22 cellular contexts compared by ENCODE assay signal in the genomic region with DNA sequence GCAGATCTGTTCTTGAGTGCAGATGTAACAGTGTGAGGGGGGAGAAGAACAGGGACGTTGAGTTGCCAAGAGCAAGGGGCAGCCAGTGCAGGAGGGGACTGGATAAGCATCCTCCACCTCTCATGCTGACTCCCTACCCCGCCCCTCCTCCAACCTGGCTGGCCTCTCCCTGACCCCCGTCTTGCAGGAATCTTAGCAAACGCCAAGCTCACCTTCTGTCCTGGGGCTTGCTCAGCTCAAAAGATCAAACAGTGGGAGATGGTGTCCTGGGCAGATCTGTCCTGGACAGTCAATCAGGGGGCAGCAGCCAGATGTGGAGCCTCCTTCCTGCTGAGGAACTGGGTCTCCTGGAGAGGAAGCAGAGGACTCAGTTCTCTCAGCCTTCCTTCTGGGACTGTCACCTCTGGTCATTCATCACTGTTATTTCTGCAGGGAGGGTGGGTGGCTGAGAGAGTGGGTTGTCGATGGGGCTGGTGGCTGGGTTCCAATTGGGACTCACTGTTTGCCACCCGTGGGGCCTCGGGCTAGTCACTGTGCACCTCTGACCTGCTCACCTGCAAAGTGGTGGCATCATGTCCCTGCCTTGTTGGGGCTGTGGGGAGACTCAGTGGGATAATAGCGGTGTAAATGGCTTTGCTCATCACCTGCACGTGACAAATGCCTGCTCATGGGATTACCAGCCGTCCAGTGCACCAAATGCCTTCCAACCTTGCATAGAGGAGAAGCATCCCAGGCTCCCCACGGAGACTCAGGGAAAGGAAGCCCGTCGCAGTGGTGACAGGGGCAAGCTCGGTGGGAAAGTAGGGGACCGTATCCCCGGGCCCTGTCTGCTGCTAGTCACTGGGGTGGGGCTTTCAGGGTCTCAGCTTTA.
"Had no signal": no experiment of that assay in that cellular context is flagged by ENCODE, and none has a peak within 500 bp of the region (broad histone marks: within the 10 kb centered on the region; RNA-seq: fewer than 3 reads in every experiment).

No MANE protein-coding gene starts in this region.

- H3K4me3 Mint-ChIP-seq: activated naive CD8-positive, alpha-beta T cell treated with anti-CD3 and anti-CD28 coated beads for 36 hours; activated T-helper 17 cell treated with anti-CD3 and anti-CD28 coated beads, Interleukin-2, amount 50 U/mL, for 72 hours; immature natural killer cell; natural killer cell treated with Interleukin-12 subunit alpha and Interleukin-12 subunit beta and Interleukin-15 and Interleukin-18, amount 100 ng/mL, for 72 hours had no signal

- ATAC-seq: activated T-helper 17 cell treated with anti-CD3 and anti-CD28 coated beads, Interleukin-2, amount 50 U/mL, for 72 hours; esophagus mucosa; gastrocnemius medialis; heart left ventricle; right cardiac atrium; stimulated activated naive CD8-positive, alpha-beta T cell treated with anti-CD3 and anti-CD28 coated beads, Interleukin-15, Interleukin-2, amounts not matched to agents 100 U/mL and 50 U/mL, for 24 hours had no signal

- H3K4me3 ChIP-seq: gastrocnemius medialis, heart left ventricle, prostate gland, tibial artery had no signal

- H3K27ac ChIP-seq: gastrocnemius medialis, heart left ventricle, prostate gland, tibial artery had no signal

- DNase-seq: activated CD4-positive, alpha-beta T cell treated with anti-CD3 and anti-CD28 coated beads, Interleukin-2, amount 50 U/mL, for 4 hours; activated naive CD4-positive, alpha-beta T cell; activated naive CD8-positive, alpha-beta T cell treated with anti-CD3 and anti-CD28 coated beads for 36 hours; activated T-cell treated with anti-CD3 and anti-CD28 coated beads, Interleukin-2, amount 50 U/mL, for 1 hour; amygdala; caudate nucleus; gastrocnemius medialis; heart left ventricle; immature natural killer cell; occipital lobe; right cardiac atrium; stimulated activated CD4-positive, alpha-beta T cell treated with anti-CD3 and anti-CD28 coated beads, Interleukin-2, amount 100 ng/mL, for 24 hours; stimulated activated naive CD8-positive, alpha-beta T cell treated with anti-CD3 and anti-CD28 coated beads, Interleukin-15, Interleukin-2, amounts not matched to agents 100 U/mL and 50 U/mL, for 24 hours; substantia nigra; SW 1271; T-helper 2 cell; tibial artery had no signal

- H3K4me1 Mint-ChIP-seq: activated naive CD8-positive, alpha-beta T cell treated with anti-CD3 and anti-CD28 coated beads for 36 hours; activated T-helper 17 cell treated with anti-CD3 and anti-CD28 coated beads, Interleukin-2, amount 50 U/mL, for 72 hours; immature natural killer cell had no signal

- H3K27ac Mint-ChIP-seq: activated naive CD8-positive, alpha-beta T cell treated with anti-CD3 and anti-CD28 coated beads for 36 hours; activated T-helper 17 cell treated with anti-CD3 and anti-CD28 coated beads, Interleukin-2, amount 50 U/mL, for 72 hours; immature natural killer cell; natural killer cell treated with Interleukin-12 subunit alpha and Interleukin-12 subunit beta and Interleukin-15 and Interleukin-18, amount 100 ng/mL, for 72 hours had no signal

- H3K9me3 Mint-ChIP-seq: activated naive CD8-positive, alpha-beta T cell treated with anti-CD3 and anti-CD28 coated beads for 36 hours; activated T-helper 17 cell treated with anti-CD3 and anti-CD28 coated beads, Interleukin-2, amount 50 U/mL, for 72 hours; immature natural killer cell; natural killer cell treated with Interleukin-12 subunit alpha and Interleukin-12 subunit beta and Interleukin-15 and Interleukin-18, amount 100 ng/mL, for 72 hours had no signal

- FAIRE-seq: colon had no signal

- H3K4me1 ChIP-seq: gastrocnemius medialis, prostate gland, tibial artery had no signal

- H3K36me3 ChIP-seq: gastrocnemius medialis, heart left ventricle, prostate gland, tibial artery had no signal

- H3K9me3 ChIP-seq: gastrocnemius medialis, heart left ventricle, prostate gland, tibial artery had no signal

- H3K36me3 Mint-ChIP-seq: activated naive CD8-positive, alpha-beta T cell treated with anti-CD3 and anti-CD28 coated beads for 36 hours; immature natural killer cell; natural killer cell treated with Interleukin-12 subunit alpha and Interleukin-12 subunit beta and Interleukin-15 and Interleukin-18, amount 100 ng/mL, for 72 hours had no signal
